14 cellular contexts compared by ENCODE assay signal in genomic region chr6:12735786-12736185, GRCh38. TPM values are rescaled to one million over a fixed set of nuclear protein-coding genes. Genes with fewer than 3 reads are reported as not detected.
DNase-seq lines count a peak whose midpoint lies in the region; TF ChIP-seq lines count a peak whose summit lies in the region.
"Had no signal": no experiment of that assay in that cellular context is flagged by ENCODE, and none has a peak within 500 bp of the region (broad histone marks: within the 10 kb centered on the region; RNA-seq: fewer than 3 reads in every experiment).

No MANE protein-coding gene starts in this region.

- POLR2A ChIA-PET in HEK293 (lab: Yijun Ruan, JAX): no interaction called here
- POLR2A ChIA-PET in CD8-positive, alpha-beta memory T cell (lab: Charles Lee): no interaction called here

- H3K9me3 ChIP-seq in cardiac muscle cell (ENCODE audit: low read depth) (no peaks in the 10 kb centered on the region), HEK293 (ENCODE audit: control insufficient read depth, insufficient read depth, low read depth, low read length) (no peaks in the 10 kb centered on the region)
- no peaks in the 10 kb centered on the region for H3K9me3 ChIP-seq in CD8-positive, alpha-beta memory T cell (ENCODE audit: low read length)
- H3K9me3 ChIP-seq: HAP-1 had no signal

- peaks cover 3% of the 10 kb centered on the region for H3K27me3 ChIP-seq in cardiac muscle cell
- no peaks in the 10 kb centered on the region for H3K27me3 ChIP-seq in CD8-positive, alpha-beta memory T cell (ENCODE audit: insufficient read depth, low read length, poor library complexity, severe bottlenecking)

- peaks cover 0 to 5% (median 0%) of the 10 kb centered on the region in 5 donors for H3K9me3 Mint-ChIP-seq in CD8-positive, alpha-beta memory T cell
- H3K9me3 Mint-ChIP-seq: CD4-positive, alpha-beta T cell had no signal

- no peak for TF ChIP-seq CTCF in cardiac muscle cell (IDR thresholded peaks at IDR 0.05; ENCODE audit: low read depth, low read length)
- TF ChIP-seq CTCF in HEK293 (tag by site-specific recombination; IDR thresholded peaks at IDR 0.05): no peak
- no peak for TF ChIP-seq CTCF in epithelial cell of esophagus (IDR thresholded peaks at IDR 0.05; ENCODE audit: insufficient read depth, low read depth, low read length, missing control alignments)

- no peaks in the 10 kb centered on the region for H3K4me1 Mint-ChIP-seq in CD8-positive, alpha-beta memory T cell
- H3K4me1 Mint-ChIP-seq: B cell had no signal

- H3K36me3 Mint-ChIP-seq in CD8-positive, alpha-beta memory T cell: no peaks in the 10 kb centered on the region

- H3K27me3 Mint-ChIP-seq in CD8-positive, alpha-beta memory T cell: peaks cover 0 to 1% of the 10 kb centered on the region in 2 donors
- H3K27me3 Mint-ChIP-seq: CD4-positive, alpha-beta T cell had no signal

- no peaks in the 10 kb centered on the region for H3K36me3 ChIP-seq in cardiac muscle cell
- no peaks in the 10 kb centered on the region for H3K36me3 ChIP-seq in HEK293 (ENCODE audit: control insufficient read depth in 2 of 2, insufficient read depth in 1 of 2, low read length in 2 of 2)
- H3K36me3 ChIP-seq in CD8-positive, alpha-beta memory T cell (ENCODE audit: insufficient read depth, low read length): no peaks in the 10 kb centered on the region
- H3K36me3 ChIP-seq: HAP-1 had no signal

- intact Hi-C loops in cardiac septum (cut with DNase I): no loop called here

- H3K27ac ChIP-seq in cardiac muscle cell: no peak overlapping the region
- H3K27ac ChIP-seq in HEK293 (ENCODE audit: extremely low read depth, low read depth, low read length): no peak overlapping the region
- no peak overlapping the region for H3K27ac ChIP-seq in CD8-positive, alpha-beta memory T cell (ENCODE audit: low read depth, low read length)

- H3K27ac Mint-ChIP-seq in CD8-positive, alpha-beta memory T cell: no peak overlapping the region
- H3K27ac Mint-ChIP-seq: B cell; CD4-positive, alpha-beta T cell had no signal

- H3K4me3 ChIP-seq in cardiac muscle cell: no peak overlapping the region
- no peak overlapping the region for H3K4me3 ChIP-seq in HEK293 (ENCODE audit: low read depth, low read length)
- no peak overlapping the region for H3K4me3 ChIP-seq in epithelial cell of esophagus (ENCODE audit: low read length)
- no peak overlapping the region for H3K4me3 ChIP-seq in CD8-positive, alpha-beta memory T cell (ENCODE audit: low read length)
- H3K4me3 ChIP-seq: HAP-1 had no signal

- no peaks in the 10 kb centered on the region for H3K4me1 ChIP-seq in cardiac muscle cell (ENCODE audit: low read depth)
- H3K4me1 ChIP-seq in HEK293 (ENCODE audit: control insufficient read depth, insufficient read depth, low read length): peaks cover 2% of the 10 kb centered on the region
- no peaks in the 10 kb centered on the region for H3K4me1 ChIP-seq in CD8-positive, alpha-beta memory T cell (ENCODE audit: insufficient read depth, low read length)
- H3K4me1 ChIP-seq: HAP-1 had no signal

- CTCF ChIA-PET in HEK293 (lab: Yijun Ruan, JAX): interaction anchor here (0.6 kb wide), 1 partner anchor 9 kb away, joined by 4 read pairs; no protein-coding TSS in a partner anchor
- CTCF ChIA-PET in CD8-positive, alpha-beta memory T cell (lab: Charles Lee): no interaction called here

- H3K4me3 Mint-ChIP-seq in CD8-positive, alpha-beta memory T cell: no peak overlapping the region
- H3K4me3 Mint-ChIP-seq: B cell; CD4-positive, alpha-beta T cell had no signal

- peak; percentile 9 for DNase-seq in cardiac muscle cell (ENCODE audit: low read depth in 1 of 2, low spot score in 1 of 2)
- no peak for DNase-seq in cardiac septum (ENCODE audit: low spot score)
- peak; percentile 3 for DNase-seq in epithelial cell of esophagus (ENCODE audit: low read depth)
- no peak for DNase-seq in foreskin melanocyte
- no peak for DNase-seq in RPMI8226
- no peak for DNase-seq in CD8-positive, alpha-beta memory T cell
- DNase-seq: C1 segment of cervical spinal cord; CD4-positive, alpha-beta T cell; DMS79 treated with DMSO at 0.1 percent for 48 hours; GDM1; IMR-90 had no signal

TF ChIP-seq in HEK293, 187 proteins besides CTCF, POLR2A, EP300 and RAD21:
- TF ChIP-seq REST (tag by site-specific recombination; IDR thresholded peaks at IDR 0.05) (peak; percentile 83), ZBTB49 (tag by site-specific recombination; IDR thresholded peaks at IDR 0.05; ENCODE audit: low read depth) (no peak)
TF ChIP-seq in HEK293: peak in this region for 1.

RNA-seq across cellular contexts. Expression of gene PHACTR1, which starts 19.2 kb away (rescaled TPM):
- total RNA-seq in cardiac muscle cell (18.3 and 33.9 TPM in 2 replicates), cardiac septum (26.2 TPM)
- polyA plus RNA-seq in cardiac muscle cell: 11.2 and 20.4 TPM in 2 replicates
- total RNA-seq in CD8-positive, alpha-beta memory T cell: under 1 TPM; 0.04 TPM
- polyA plus RNA-seq in CD8-positive, alpha-beta memory T cell: 0.38 TPM
- total RNA-seq: IMR-90 had no signal
- polyA plus RNA-seq: IMR-90 had no signal

Comparison
In these comparisons a context has a peak if more than half of its experiments do, and no peak if none do; other contexts are left out.
1. DNase-seq: peak in cardiac muscle cell (2 of 2) and epithelial cell of esophagus (single experiment); none in cardiac septum (single experiment), foreskin melanocyte (single experiment), RPMI8226 (single experiment) and CD8-positive, alpha-beta memory T cell (0 of 5).
2. RNA of gene PHACTR1, which starts 19.2 kb away (total RNA-seq): 18.3 to 33.9 TPM in cardiac muscle cell and 26.2 TPM in cardiac septum (single experiment); 0.04 TPM in CD8-positive, alpha-beta memory T cell; every median in the first group is over 10 times any median in the second.